Comparison of ENCODE assay signal across 12 cellular contexts in genomic region chr11:11806074-11806473, GRCh38.
"Had no signal": no experiment of that assay in that cellular context is flagged by ENCODE, and none has a peak within 500 bp of the region (broad histone marks: within the 10 kb centered on the region; RNA-seq: fewer than 3 reads in every experiment).

No MANE protein-coding gene starts in this region.

- ATAC-seq: natural killer cell; pancreas; stimulated activated naive B cell treated with anti-CD40 and anti-IgM and Interleukin-4, amounts not matched to agents 10 μg/mL and 1 μg/mL and 100 μg/mL, for 72 hours had no signal

- H3K27me3 ChIP-seq: colonic mucosa, pancreas had no signal

- H3K4me3 ChIP-seq: cardiac muscle cell, colonic mucosa, pancreas, spleen had no signal

- DNase-seq: activated CD4-positive, alpha-beta memory T cell treated with anti-CD3 and anti-CD28 coated beads for 36 hours; activated naive CD4-positive, alpha-beta T cell; activated naive CD8-positive, alpha-beta T cell treated with anti-CD3 and anti-CD28 coated beads for 36 hours; amniotic stem cell; colonic mucosa; kidney; natural killer cell; pancreas; spleen; stimulated activated naive B cell treated with anti-CD40 and anti-IgM and Interleukin-4, amounts not matched to agents 10 μg/mL and 1 μg/mL and 100 μg/mL, for 72 hours had no signal

- H3K27ac ChIP-seq: cardiac muscle cell, colonic mucosa, neutrophil, pancreas, spleen had no signal

- H3K4me1 ChIP-seq: colonic mucosa, pancreas, spleen had no signal

- H3K36me3 ChIP-seq: cardiac muscle cell, colonic mucosa, neutrophil, pancreas, spleen had no signal
